Comparison of ENCODE assay signal across 1 cellular context in the genomic region with DNA sequence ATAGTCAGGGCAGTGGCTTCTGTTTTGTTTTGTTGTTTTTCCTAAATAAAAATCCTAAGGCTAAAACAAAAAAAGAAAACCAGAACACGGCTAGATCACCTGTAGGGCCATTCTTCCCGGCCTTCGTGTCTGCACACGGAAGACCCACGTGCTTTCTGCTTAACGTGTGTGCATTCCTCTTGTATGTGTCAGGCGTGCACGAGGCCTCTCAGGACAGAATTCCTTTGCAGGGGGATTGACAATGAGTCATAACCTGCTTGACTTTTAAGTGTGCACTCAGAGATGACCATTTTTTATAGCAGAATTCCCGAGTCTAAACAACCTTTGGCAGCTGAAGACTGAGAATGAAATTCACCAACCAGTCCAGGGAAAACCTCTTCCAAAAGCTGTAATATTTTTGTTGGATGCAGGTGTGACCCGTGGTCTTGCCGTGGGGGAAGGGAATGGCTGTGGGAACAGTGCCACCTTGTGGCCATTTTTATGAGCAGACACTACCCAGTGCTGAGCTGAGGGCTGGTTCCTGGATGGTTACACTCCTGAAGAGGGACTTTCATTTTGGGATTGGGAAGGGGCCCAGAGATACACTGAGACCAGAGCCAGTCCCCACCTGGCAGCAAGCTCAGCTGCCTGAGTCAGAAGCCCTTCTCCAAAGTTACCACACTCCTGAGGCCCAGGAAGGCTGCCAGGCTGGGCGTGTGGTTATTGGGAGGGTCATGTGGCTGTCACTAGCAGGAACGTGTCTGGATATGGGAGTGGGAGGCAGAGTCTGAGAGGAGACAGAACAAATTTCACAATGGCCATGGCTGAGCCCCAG.
A peak's percentile ranks its signal among the peaks of the same experiment; 100 is the strongest.
TF ChIP-seq lines count a peak whose summit lies in the region.

No MANE protein-coding gene starts in this region.

TF ChIP-seq in A549, 52 proteins besides CTCF, POLR2A, EP300 and RAD21 (continued from another document):
- TF ChIP-seq HOXB5 (CRISPR knock-in tag; IDR thresholded peaks at IDR 0.05) (peak; percentile 85), CEBPB (IDR thresholded peaks at IDR 0.05) (no peak), FOXS1 (CRISPR knock-in tag; IDR thresholded peaks at IDR 0.05) (peak; percentile 91), MAZ (IDR thresholded peaks at IDR 0.05; ENCODE audit: borderline replicate concordance, low read depth, low read length) (peak; percentile 61; the same call in 1 of the 2 replicates), MYC (IDR thresholded peaks at IDR 0.05; ENCODE audit: borderline replicate concordance, low read length) (peak; percentile 92), HOXB13 (CRISPR knock-in tag; IDR thresholded peaks at IDR 0.05; ENCODE audit: low read depth) (peak; percentile 79; the same call in 1 of the 2 replicates), SMC3 (IDR thresholded peaks at IDR 0.05) (peak; percentile 98), HOXA7 (CRISPR knock-in tag; IDR thresholded peaks at IDR 0.05) (peak; percentile 79; the same call in 1 of the 2 replicates), EHF (CRISPR knock-in tag; IDR thresholded peaks at IDR 0.05) (peak; percentile 76; the same call in 1 of the 2 replicates), GATA3 (IDR thresholded peaks at IDR 0.05; ENCODE audit: borderline replicate concordance) (peak; percentile 71; the same call in 1 of the 2 replicates), NPAS2 (CRISPR knock-in tag; IDR thresholded peaks at IDR 0.05; ENCODE audit: borderline replicate concordance) (peak; percentile 73; the same call in 1 of the 2 replicates), HDAC2 (IDR thresholded peaks at IDR 0.05) (no peak), FOSL2 (IDR thresholded peaks at IDR 0.05) (peak; percentile 95), FOSL2 (CRISPR knock-in tag; IDR thresholded peaks at IDR 0.05) (peak; percentile 97)
- TF ChIP-seq, protein P1, sequence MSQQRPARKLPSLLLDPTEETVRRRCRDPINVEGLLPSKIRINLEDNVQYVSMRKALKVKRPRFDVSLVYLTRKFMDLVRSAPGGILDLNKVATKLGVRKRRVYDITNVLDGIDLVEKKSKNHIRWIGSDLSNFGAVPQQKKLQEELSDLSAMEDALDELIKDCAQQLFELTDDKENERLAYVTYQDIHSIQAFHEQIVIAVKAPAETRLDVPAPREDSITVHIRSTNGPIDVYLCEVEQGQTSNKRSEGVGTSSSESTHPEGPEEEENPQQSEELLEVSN (IDR thresholded peaks at IDR 0.05; ENCODE audit: borderline replicate concordance, low read depth): peak; percentile 99
- TF ChIP-seq, protein P2, sequence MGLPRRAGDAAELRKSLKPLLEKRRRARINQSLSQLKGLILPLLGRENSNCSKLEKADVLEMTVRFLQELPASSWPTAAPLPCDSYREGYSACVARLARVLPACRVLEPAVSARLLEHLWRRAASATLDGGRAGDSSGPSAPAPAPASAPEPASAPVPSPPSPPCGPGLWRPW (IDR thresholded peaks at IDR 0.05): no peak
- TF ChIP-seq, protein P3, sequence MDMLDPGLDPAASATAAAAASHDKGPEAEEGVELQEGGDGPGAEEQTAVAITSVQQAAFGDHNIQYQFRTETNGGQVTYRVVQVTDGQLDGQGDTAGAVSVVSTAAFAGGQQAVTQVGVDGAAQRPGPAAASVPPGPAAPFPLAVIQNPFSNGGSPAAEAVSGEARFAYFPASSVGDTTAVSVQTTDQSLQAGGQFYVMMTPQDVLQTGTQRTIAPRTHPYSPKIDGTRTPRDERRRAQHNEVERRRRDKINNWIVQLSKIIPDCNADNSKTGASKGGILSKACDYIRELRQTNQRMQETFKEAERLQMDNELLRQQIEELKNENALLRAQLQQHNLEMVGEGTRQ (IDR thresholded peaks at IDR 0.05): peak; percentile 48; the same call in 1 of the 2 replicates
- TF ChIP-seq, protein P4, sequence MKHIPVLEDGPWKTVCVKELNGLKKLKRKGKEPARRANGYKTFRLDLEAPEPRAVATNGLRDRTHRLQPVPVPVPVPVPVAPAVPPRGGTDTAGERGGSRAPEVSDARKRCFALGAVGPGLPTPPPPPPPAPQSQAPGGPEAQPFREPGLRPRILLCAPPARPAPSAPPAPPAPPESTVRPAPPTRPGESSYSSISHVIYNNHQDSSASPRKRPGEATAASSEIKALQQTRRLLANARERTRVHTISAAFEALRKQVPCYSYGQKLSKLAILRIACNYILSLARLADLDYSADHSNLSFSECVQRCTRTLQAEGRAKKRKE (CRISPR knock-in tag; IDR thresholded peaks at IDR 0.05; ENCODE audit: low read depth): peak; percentile 93
